1 cellular context compared by ENCODE assay signal in the genomic region with DNA sequence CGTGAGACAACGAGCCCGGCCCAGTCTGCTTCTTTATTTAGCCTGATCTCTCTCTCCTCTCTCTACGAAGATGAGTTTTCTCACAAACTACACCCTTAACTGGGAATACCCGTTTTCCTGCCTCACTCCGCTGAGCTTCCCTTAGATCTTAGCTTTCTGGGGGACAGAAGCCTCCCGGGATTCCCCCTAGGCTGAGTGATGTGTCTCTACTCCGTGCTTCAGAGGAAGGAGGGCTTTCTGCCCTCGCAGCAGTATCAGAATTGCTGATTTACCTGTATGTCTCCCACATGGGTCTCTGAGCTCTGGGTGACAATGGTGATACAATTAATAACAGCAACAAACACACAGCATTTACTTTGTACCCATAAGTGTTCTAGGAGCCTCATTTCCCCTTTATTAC.
TF ChIP-seq lines count a peak whose summit lies in the region.

No MANE protein-coding gene starts in this region.

TF ChIP-seq in GM12878, 131 proteins besides CTCF, POLR2A, EP300 and RAD21:
- TF ChIP-seq ATF7 (IDR thresholded peaks at IDR 0.05; ENCODE audit: low read depth) (peak; percentile 27; the same call in 1 of the 2 replicates), ZNF207 (IDR thresholded peaks at IDR 0.05; ENCODE audit: borderline replicate concordance) (0 out of 2 replicates have a peak, but pooled peaks have one; percentile 15), ATF2 (IDR thresholded peaks at IDR 0.05; ENCODE audit: low read length) (peak; percentile 55; the same call in 1 of the 2 replicates), SMAD5 (IDR thresholded peaks at IDR 0.05; ENCODE audit: low read depth) (0 out of 2 replicates have a peak, but pooled peaks have one; percentile 48), POLR2AphosphoS5 (IDR thresholded peaks at IDR 0.05; ENCODE audit: low read length) (peak; percentile 45; the same call in 1 of the 2 replicates), KAT2A (conservative IDR thresholded peaks at IDR 0.05; ENCODE audit: control insufficient read depth, low read depth, low read length) (no peak), NFIC (IDR thresholded peaks at IDR 0.05; ENCODE audit: low read depth, low read length) (peak; percentile 81), HCFC1 (IDR thresholded peaks at IDR 0.05; ENCODE audit: low read length) (no peak), CHD2 (IDR thresholded peaks at IDR 0.05; ENCODE audit: borderline replicate concordance, low read depth, low read length) (no peak), EGR1 (IDR thresholded peaks at IDR 0.05; ENCODE audit: borderline replicate concordance in 1 of 2, low read depth in 2 of 2, low read length in 2 of 2) (no peak), MEF2B (IDR thresholded peaks at IDR 0.05; ENCODE audit: partially characterized antibody, poor library complexity, severe bottlenecking) (no peak), IKZF2 (IDR thresholded peaks at IDR 0.05) (peak; percentile 75 to 80), EED (IDR thresholded peaks at IDR 0.05; ENCODE audit: low read depth) (peak; percentile 82), CREM (IDR thresholded peaks at IDR 0.05; ENCODE audit: low read depth) (peak; percentile 50; the same call in 1 of the 2 replicates), RUNX3 (IDR thresholded peaks at IDR 0.05; ENCODE audit: low read length) (no peak), PML (IDR thresholded peaks at IDR 0.05; ENCODE audit: low read length) (peak; percentile 26; the same call in 1 of the 2 replicates), NBN (IDR thresholded peaks at IDR 0.05) (peak; percentile 14; the same call in 1 of the 2 replicates), CREB1 (IDR thresholded peaks at IDR 0.05; ENCODE audit: low read depth) (peak; percentile 32; the same call in 1 of the 2 replicates), MEF2A (IDR thresholded peaks at IDR 0.05; ENCODE audit: insufficient read depth, low read depth, low read length) (0 out of 2 replicates have a peak, but pooled peaks have one; percentile 1), DPF2 (IDR thresholded peaks at IDR 0.05) (no peak), IKZF1 (conservative IDR thresholded peaks at IDR 0.05) (peak; percentile 76; the same call in 1 of the 2 replicates), REST (IDR thresholded peaks at IDR 0.05; ENCODE audit: low read depth, low read length) (no peak), SUPT20H (IDR thresholded peaks at IDR 0.05; ENCODE audit: borderline replicate concordance, control insufficient read depth, low read depth, low read length) (no peak), ELK1 (IDR thresholded peaks at IDR 0.05; ENCODE audit: low read depth, low read length) (no peak), HDGF (IDR thresholded peaks at IDR 0.05) (peak; percentile 17; the same call in 1 of the 2 replicates)
- TF ChIP-seq, protein P1, sequence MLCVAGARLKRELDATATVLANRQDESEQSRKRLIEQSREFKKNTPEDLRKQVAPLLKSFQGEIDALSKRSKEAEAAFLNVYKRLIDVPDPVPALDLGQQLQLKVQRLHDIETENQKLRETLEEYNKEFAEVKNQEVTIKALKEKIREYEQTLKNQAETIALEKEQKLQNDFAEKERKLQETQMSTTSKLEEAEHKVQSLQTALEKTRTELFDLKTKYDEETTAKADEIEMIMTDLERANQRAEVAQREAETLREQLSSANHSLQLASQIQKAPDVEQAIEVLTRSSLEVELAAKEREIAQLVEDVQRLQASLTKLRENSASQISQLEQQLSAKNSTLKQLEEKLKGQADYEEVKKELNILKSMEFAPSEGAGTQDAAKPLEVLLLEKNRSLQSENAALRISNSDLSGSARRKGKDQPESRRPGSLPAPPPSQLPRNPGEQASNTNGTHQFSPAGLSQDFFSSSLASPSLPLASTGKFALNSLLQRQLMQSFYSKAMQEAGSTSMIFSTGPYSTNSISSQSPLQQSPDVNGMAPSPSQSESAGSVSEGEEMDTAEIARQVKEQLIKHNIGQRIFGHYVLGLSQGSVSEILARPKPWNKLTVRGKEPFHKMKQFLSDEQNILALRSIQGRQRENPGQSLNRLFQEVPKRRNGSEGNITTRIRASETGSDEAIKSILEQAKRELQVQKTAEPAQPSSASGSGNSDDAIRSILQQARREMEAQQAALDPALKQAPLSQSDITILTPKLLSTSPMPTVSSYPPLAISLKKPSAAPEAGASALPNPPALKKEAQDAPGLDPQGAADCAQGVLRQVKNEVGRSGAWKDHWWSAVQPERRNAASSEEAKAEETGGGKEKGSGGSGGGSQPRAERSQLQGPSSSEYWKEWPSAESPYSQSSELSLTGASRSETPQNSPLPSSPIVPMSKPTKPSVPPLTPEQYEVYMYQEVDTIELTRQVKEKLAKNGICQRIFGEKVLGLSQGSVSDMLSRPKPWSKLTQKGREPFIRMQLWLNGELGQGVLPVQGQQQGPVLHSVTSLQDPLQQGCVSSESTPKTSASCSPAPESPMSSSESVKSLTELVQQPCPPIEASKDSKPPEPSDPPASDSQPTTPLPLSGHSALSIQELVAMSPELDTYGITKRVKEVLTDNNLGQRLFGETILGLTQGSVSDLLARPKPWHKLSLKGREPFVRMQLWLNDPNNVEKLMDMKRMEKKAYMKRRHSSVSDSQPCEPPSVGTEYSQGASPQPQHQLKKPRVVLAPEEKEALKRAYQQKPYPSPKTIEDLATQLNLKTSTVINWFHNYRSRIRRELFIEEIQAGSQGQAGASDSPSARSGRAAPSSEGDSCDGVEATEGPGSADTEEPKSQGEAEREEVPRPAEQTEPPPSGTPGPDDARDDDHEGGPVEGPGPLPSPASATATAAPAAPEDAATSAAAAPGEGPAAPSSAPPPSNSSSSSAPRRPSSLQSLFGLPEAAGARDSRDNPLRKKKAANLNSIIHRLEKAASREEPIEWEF (IDR thresholded peaks at IDR 0.05; ENCODE audit: insufficient replicate concordance, low read depth, low read length): no peak
- TF ChIP-seq, protein P2, sequence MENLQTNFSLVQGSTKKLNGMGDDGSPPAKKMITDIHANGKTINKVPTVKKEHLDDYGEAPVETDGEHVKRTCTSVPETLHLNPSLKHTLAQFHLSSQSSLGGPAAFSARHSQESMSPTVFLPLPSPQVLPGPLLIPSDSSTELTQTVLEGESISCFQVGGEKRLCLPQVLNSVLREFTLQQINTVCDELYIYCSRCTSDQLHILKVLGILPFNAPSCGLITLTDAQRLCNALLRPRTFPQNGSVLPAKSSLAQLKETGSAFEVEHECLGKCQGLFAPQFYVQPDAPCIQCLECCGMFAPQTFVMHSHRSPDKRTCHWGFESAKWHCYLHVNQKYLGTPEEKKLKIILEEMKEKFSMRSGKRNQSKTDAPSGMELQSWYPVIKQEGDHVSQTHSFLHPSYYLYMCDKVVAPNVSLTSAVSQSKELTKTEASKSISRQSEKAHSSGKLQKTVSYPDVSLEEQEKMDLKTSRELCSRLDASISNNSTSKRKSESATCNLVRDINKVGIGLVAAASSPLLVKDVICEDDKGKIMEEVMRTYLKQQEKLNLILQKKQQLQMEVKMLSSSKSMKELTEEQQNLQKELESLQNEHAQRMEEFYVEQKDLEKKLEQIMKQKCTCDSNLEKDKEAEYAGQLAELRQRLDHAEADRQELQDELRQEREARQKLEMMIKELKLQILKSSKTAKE (IDR thresholded peaks at IDR 0.05; ENCODE audit: low read depth, poor library complexity, severe bottlenecking): peak; percentile 74
- TF ChIP-seq, protein P3, sequence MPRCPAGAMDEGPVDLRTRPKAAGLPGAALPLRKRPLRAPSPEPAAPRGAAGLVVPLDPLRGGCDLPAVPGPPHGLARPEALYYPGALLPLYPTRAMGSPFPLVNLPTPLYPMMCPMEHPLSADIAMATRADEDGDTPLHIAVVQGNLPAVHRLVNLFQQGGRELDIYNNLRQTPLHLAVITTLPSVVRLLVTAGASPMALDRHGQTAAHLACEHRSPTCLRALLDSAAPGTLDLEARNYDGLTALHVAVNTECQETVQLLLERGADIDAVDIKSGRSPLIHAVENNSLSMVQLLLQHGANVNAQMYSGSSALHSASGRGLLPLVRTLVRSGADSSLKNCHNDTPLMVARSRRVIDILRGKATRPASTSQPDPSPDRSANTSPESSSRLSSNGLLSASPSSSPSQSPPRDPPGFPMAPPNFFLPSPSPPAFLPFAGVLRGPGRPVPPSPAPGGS (IDR thresholded peaks at IDR 0.05; ENCODE audit: borderline replicate concordance, insufficient read depth, low read depth, low read length, poor library complexity, severe bottlenecking): peak; percentile 11
- TF ChIP-seq, protein P4, sequence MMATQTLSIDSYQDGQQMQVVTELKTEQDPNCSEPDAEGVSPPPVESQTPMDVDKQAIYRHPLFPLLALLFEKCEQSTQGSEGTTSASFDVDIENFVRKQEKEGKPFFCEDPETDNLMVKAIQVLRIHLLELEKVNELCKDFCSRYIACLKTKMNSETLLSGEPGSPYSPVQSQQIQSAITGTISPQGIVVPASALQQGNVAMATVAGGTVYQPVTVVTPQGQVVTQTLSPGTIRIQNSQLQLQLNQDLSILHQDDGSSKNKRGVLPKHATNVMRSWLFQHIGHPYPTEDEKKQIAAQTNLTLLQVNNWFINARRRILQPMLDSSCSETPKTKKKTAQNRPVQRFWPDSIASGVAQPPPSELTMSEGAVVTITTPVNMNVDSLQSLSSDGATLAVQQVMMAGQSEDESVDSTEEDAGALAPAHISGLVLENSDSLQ (IDR thresholded peaks at IDR 0.05): peak; percentile 80
- TF ChIP-seq, protein P5, sequence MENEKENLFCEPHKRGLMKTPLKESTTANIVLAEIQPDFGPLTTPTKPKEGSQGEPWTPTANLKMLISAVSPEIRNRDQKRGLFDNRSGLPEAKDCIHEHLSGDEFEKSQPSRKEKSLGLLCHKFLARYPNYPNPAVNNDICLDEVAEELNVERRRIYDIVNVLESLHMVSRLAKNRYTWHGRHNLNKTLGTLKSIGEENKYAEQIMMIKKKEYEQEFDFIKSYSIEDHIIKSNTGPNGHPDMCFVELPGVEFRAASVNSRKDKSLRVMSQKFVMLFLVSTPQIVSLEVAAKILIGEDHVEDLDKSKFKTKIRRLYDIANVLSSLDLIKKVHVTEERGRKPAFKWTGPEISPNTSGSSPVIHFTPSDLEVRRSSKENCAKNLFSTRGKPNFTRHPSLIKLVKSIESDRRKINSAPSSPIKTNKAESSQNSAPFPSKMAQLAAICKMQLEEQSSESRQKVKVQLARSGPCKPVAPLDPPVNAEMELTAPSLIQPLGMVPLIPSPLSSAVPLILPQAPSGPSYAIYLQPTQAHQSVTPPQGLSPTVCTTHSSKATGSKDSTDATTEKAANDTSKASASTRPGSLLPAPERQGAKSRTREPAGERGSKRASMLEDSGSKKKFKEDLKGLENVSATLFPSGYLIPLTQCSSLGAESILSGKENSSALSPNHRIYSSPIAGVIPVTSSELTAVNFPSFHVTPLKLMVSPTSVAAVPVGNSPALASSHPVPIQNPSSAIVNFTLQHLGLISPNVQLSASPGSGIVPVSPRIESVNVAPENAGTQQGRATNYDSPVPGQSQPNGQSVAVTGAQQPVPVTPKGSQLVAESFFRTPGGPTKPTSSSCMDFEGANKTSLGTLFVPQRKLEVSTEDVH (IDR thresholded peaks at IDR 0.05; ENCODE audit: low read depth, partially characterized antibody): no peak
- TF ChIP-seq, protein P6, sequence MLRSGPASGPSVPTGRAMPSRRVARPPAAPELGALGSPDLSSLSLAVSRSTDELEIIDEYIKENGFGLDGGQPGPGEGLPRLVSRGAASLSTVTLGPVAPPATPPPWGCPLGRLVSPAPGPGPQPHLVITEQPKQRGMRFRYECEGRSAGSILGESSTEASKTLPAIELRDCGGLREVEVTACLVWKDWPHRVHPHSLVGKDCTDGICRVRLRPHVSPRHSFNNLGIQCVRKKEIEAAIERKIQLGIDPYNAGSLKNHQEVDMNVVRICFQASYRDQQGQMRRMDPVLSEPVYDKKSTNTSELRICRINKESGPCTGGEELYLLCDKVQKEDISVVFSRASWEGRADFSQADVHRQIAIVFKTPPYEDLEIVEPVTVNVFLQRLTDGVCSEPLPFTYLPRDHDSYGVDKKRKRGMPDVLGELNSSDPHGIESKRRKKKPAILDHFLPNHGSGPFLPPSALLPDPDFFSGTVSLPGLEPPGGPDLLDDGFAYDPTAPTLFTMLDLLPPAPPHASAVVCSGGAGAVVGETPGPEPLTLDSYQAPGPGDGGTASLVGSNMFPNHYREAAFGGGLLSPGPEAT (IDR thresholded peaks at IDR 0.05; ENCODE audit: low read depth): peak; percentile 66; the same call in 1 of the 2 replicates
